Comparison of ENCODE assay signal across 33 cellular contexts in the genomic region with DNA sequence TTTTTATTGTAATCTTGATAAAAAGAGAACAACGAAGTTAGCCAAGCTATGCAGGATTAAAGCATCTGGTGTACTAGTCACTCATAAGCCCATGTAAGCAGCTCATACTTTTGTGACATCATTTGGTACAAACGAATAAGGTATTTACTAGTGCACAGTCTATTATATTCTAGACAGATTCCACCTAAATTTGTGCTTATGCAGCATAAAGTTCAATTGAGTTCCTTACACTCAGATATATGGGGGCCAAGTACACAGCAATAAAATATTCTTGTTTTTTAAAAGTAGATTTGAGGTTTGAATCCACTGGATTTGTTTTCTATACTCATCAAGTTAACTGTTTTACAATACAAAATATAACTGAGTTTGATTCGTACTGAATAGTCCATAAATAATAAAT.
"Had no signal": no experiment of that assay in that cellular context is flagged by ENCODE, and none has a peak within 500 bp of the region (broad histone marks: within the 10 kb centered on the region; RNA-seq: fewer than 3 reads in every experiment).

No MANE protein-coding gene starts in this region.

- H3K27me3 ChIP-seq: adrenal gland, body of pancreas, brain microvascular endothelial cell, breast epithelium had no signal

- H3K27ac ChIP-seq: adrenal gland, body of pancreas, brain microvascular endothelial cell, breast epithelium, VCaP had no signal

- ATAC-seq: activated CD8-positive, alpha-beta T cell treated with anti-CD3 and anti-CD28 coated beads for 36 hours; activated naive CD4-positive, alpha-beta T cell treated with anti-CD3 and anti-CD28 coated beads, Interleukin-2, amount 50 U/mL, for 72 hours; activated T-cell treated with anti-CD3 and anti-CD28 coated beads, Interleukin-2, amount 50 U/mL, for 4 hours; activated T-cell treated with anti-CD3 and anti-CD28 coated beads, Interleukin-2, amount 50 U/mL, for 72 hours; activated T-helper 17 cell treated with anti-CD3 and anti-CD28 coated beads, Interleukin-2, amount 50 U/mL, for 72 hours; body of pancreas had no signal

- DNase-seq: activated B cell treated with CpG ODN at 0.5 μM for 24 hours; activated CD4-positive, alpha-beta memory T cell treated with anti-CD3 and anti-CD28 coated beads for 36 hours; activated CD4-positive, alpha-beta T cell treated with anti-CD3 and anti-CD28 coated beads for 4 hours; activated CD4-positive, alpha-beta T cell treated with anti-CD3 and anti-CD28 coated beads, Interleukin-2, amount 10 ng/mL, durations not matched to agents 24 days and 14 days; activated CD4-positive, alpha-beta T cell treated with anti-CD3 and anti-CD28 coated beads, Interleukin-2, amount 50 U/mL, for 1 hour; activated CD4-positive, alpha-beta T cell treated with anti-CD3 and anti-CD28 coated beads, Interleukin-2, amount 50 U/mL, for 4 hours; activated CD4-positive, CD25-positive, alpha-beta regulatory T cell treated with anti-CD3 and anti-CD28 coated beads, Interleukin-2, amount 50 U/mL, for 72 hours; activated CD8-positive, alpha-beta memory T cell treated with anti-CD3 and anti-CD28 coated beads, Interleukin-2, amount 50 U/mL, for 4 hours; activated CD8-positive, alpha-beta T cell treated with anti-CD3 and anti-CD28 coated beads for 36 hours; activated effector memory CD4-positive, alpha-beta T cell treated with anti-CD3 and anti-CD28 coated beads, Interleukin-2, amount 50 U/mL, for 16 hours; activated gamma-delta T cell treated with Interleukin-2 at 50 U/mL for 16 hours; activated naive CD4-positive, alpha-beta T cell; activated naive CD4-positive, alpha-beta T cell treated with anti-CD3 and anti-CD28 coated beads for 36 hours; activated naive CD4-positive, alpha-beta T cell treated with anti-CD3 and anti-CD28 coated beads, Interleukin-2, amount 50 U/mL, for 16 hours; activated naive CD8-positive, alpha-beta T cell treated with anti-CD3 and anti-CD28 coated beads for 36 hours; activated T-cell treated with anti-CD3 and anti-CD28 coated beads for 4 hours; activated T-cell treated with anti-CD3 and anti-CD28 coated beads, Interleukin-2, amount 50 U/mL, for 1 hour; activated T-cell treated with anti-CD3 and anti-CD28 coated beads, Interleukin-2, amount 50 U/mL, for 4 hours; activated T-cell treated with anti-CD3 and anti-CD28 coated beads, Interleukin-2, amount 50 U/mL, for 72 hours; adrenal gland; amniotic stem cell; aorta; body of pancreas; brain microvascular endothelial cell; central memory CD4-positive, alpha-beta T cell; T-helper 2 cell; T-helper 9 cell had no signal

- H3K9me3 ChIP-seq: adrenal gland, body of pancreas, breast epithelium had no signal

- FAIRE-seq: astrocyte, TTC549 had no signal

- H3K4me1 ChIP-seq: adrenal gland, body of pancreas, breast epithelium had no signal

- H3K4me3 ChIP-seq: adrenal gland, body of pancreas, breast epithelium had no signal

- H3K36me3 ChIP-seq: adrenal gland, brain microvascular endothelial cell, breast epithelium had no signal
